ENCODE assay signal across 20 cellular contexts in genomic region chr15:75054172-75054897, GRCh38. TPM values are rescaled to one million over a fixed set of nuclear protein-coding genes. Genes with fewer than 3 reads are reported as not detected.
DNase-seq lines count a peak whose midpoint lies in the region; TF ChIP-seq lines count a peak whose summit lies in the region.
"Had no signal": no experiment of that assay in that cellular context is flagged by ENCODE, and none has a peak within 500 bp of the region (broad histone marks: within the 10 kb centered on the region; RNA-seq: fewer than 3 reads in every experiment).

No MANE protein-coding gene starts in this region.

- no TSS peak for BruUV-seq in PC-9 (replicated peaks; lab: Mats Ljungman, UMichigan)

- intact Hi-C loops in PC-9 (cut with micrococcal nuclease; ENCODE audit: unreplicated experiment): no loop called here

- H3F3A ChIP-seq in PC-9 (ENCODE audit: insufficient read depth, low read depth): peaks cover 49% of the 10 kb centered on the region; the same call in 1 of the 2 replicates

- POLR2A ChIA-PET in HEK293 (lab: Yijun Ruan, JAX) (interaction anchor here (1.0 kb wide), 1 partner anchor 20 kb away, joined by 3 read pairs; no protein-coding TSS in a partner anchor), PC-9 (lab: Charles Lee; ENCODE audit: unreplicated experiment) (interaction anchor here (0.5 kb wide), 1 partner anchor 18 kb away, joined by 5 read pairs; no protein-coding TSS in a partner anchor)

- H3K4me1 ChIP-seq in HEK293 (ENCODE audit: control insufficient read depth, insufficient read depth, low read length) (peaks cover 5% of the 10 kb centered on the region; the same call in 1 of the 2 replicates), PC-9 (replicated peaks; ENCODE audit: insufficient read depth) (peaks cover 34% of the 10 kb centered on the region), neutrophil (ENCODE audit: control insufficient read depth in 1 of 2, insufficient read depth in 1 of 2, low read depth in 1 of 2, low read length in 1 of 2) (peaks cover 8 to 17% of the 10 kb centered on the region in 2 experiments)
- H3K4me1 ChIP-seq: neural progenitor cell had no signal

- H3K4me3 ChIP-seq in HEK293 (ENCODE audit: low read depth, low read length) (no peak overlapping the region), PC-9 (no peak overlapping the region), fibroblast of the aortic adventitia (ENCODE audit: low read depth, low read length) (no peak overlapping the region), neutrophil (ENCODE audit: low read depth in 1 of 2, low read length in 1 of 2) (no peak overlapping the region)
- H3K4me3 ChIP-seq: gastroesophageal sphincter, neural progenitor cell had no signal

- H3K27me3 ChIP-seq in PC-9 (ENCODE audit: insufficient read depth, low read depth) (no peaks in the 10 kb centered on the region), neutrophil (no peaks in the 10 kb centered on the region)
- H3K27me3 ChIP-seq: BE2C, gastroesophageal sphincter, neural progenitor cell had no signal

- H3K9me3 ChIP-seq in HEK293 (ENCODE audit: control insufficient read depth, insufficient read depth, low read depth, low read length) (no peaks in the 10 kb centered on the region), PC-9 (ENCODE audit: insufficient read depth, low read depth) (no peaks in the 10 kb centered on the region), neutrophil (no peaks in the 10 kb centered on the region)
- H3K9me3 ChIP-seq: BE2C, gastroesophageal sphincter had no signal

- H3K79me2 ChIP-seq in PC-9 (ENCODE audit: low read depth): no peaks in the 10 kb centered on the region

- TF ChIP-seq CTCF in HEK293 (tag by site-specific recombination; IDR thresholded peaks at IDR 0.05): no peak
- no peak for TF ChIP-seq CTCF in PC-9 (conservative IDR thresholded peaks at IDR 0.05)
- no peak for TF ChIP-seq CTCF in fibroblast of the aortic adventitia (IDR thresholded peaks at IDR 0.05; ENCODE audit: insufficient read depth, low read length)
- no peak for TF ChIP-seq CTCF in neutrophil (IDR thresholded peaks at IDR 0.05)

- CTCF ChIA-PET in HEK293 (lab: Yijun Ruan, JAX) (interaction anchor here (0.7 to 1.9 kb wide), 6 partner anchors 8 to 254 kb away, joined by 3 to 5 read pairs (median 3); no protein-coding TSS in a partner anchor), PC-9 (lab: Charles Lee) (no interaction called here)

- DNase-seq in PC-9: peak in 1 of 2 experiments; percentile 62
- peak; percentile 49 for DNase-seq in fibroblast of the aortic adventitia (ENCODE audit: low read depth)
- no peak for DNase-seq in NOMO-1 treated with DMSO at 0.1 percent for 48 hours (lab: John Stamatoyannopoulos, UW; ENCODE audit: unreplicated experiment)
- DNase-seq in activated gamma-delta T cell treated with Interleukin-2 at 50 U/mL for 16 hours: no peak
- no peak for DNase-seq in HPDE6-E6E7 (ENCODE audit: extremely low spot score)
- DNase-seq: activated CD4-positive, alpha-beta T cell treated with anti-CD3 and anti-CD28 coated beads for 48 hours; activated CD8-positive, alpha-beta memory T cell treated with anti-CD3 and anti-CD28 coated beads, Interleukin-2, amount 10 ng/mL, durations not matched to agents 7 days and 5 days; BE2C; H7; Karpas-422; kidney glomerular epithelial cell; NCI-H1105; NCI-H510A treated with DMSO at 0.1 percent for 48 hours; stimulated activated CD4-positive, alpha-beta T cell treated with anti-CD3 and anti-CD28 coated beads, Interleukin-4, amount 100 ng/mL, for 4 hours; stimulated activated naive CD8-positive, alpha-beta T cell treated with anti-CD3 and anti-CD28 coated beads, Interleukin-15, amount 100 ng/mL, for 72 hours; SW 1271 had no signal

- no peaks in the 10 kb centered on the region for H4K20me1 ChIP-seq in PC-9 (ENCODE audit: insufficient read depth)

- peaks cover 0 to 9% of the 10 kb centered on the region in 2 experiments; a peak in 2 of 3 replicates for H3K36me3 ChIP-seq in HEK293 (ENCODE audit: control insufficient read depth in 2 of 2, insufficient read depth in 1 of 2, low read length in 2 of 2)
- H3K36me3 ChIP-seq in PC-9 (ENCODE audit: low read depth): 0 out of 2 replicates have a peak, but pooled peaks cover 5% of the 10 kb centered on the region
- H3K36me3 ChIP-seq in neutrophil: peaks cover 15% of the 10 kb centered on the region
- H3K36me3 ChIP-seq: BE2C, gastroesophageal sphincter, neural progenitor cell had no signal

- H3K9me2 ChIP-seq in PC-9 (ENCODE audit: insufficient read depth): no peaks in the 10 kb centered on the region

- H3K27ac ChIP-seq in HEK293 (ENCODE audit: extremely low read depth, low read depth, low read length): no peak overlapping the region
- H3K27ac ChIP-seq in PC-9: peak overlapping the region; percentile 20
- H3K27ac ChIP-seq in neutrophil: peak overlapping the region; percentile 58
- H3K27ac ChIP-seq: gastroesophageal sphincter had no signal

- peak overlapping the region; percentile 32; the same call in 1 of the 2 replicates for H3K4me2 ChIP-seq in PC-9
- H3K4me2 ChIP-seq: neural progenitor cell had no signal

- no peak overlapping the region for H2AFZ ChIP-seq in PC-9
- H2AFZ ChIP-seq: neural progenitor cell had no signal

TF ChIP-seq in HEK293, 187 proteins besides CTCF, POLR2A, EP300 and RAD21:
- TF ChIP-seq KLF1 (tag by site-specific recombination; IDR thresholded peaks at IDR 0.05) (no peak), ZNF18 (tag by site-specific recombination; IDR thresholded peaks at IDR 0.05) (no peak), ZNF335 (tag by site-specific recombination; conservative IDR thresholded peaks at IDR 0.05) (0 out of 2 replicates have a peak, but pooled peaks have one; percentile 25), ZNF626 (tag by site-specific recombination; IDR thresholded peaks at IDR 0.05) (no peak), SP7 (tag by site-specific recombination; IDR thresholded peaks at IDR 0.05) (peak; percentile 69), ZNF48 (tag by site-specific recombination; IDR thresholded peaks at IDR 0.05) (no peak)
- TF ChIP-seq, protein P1, sequence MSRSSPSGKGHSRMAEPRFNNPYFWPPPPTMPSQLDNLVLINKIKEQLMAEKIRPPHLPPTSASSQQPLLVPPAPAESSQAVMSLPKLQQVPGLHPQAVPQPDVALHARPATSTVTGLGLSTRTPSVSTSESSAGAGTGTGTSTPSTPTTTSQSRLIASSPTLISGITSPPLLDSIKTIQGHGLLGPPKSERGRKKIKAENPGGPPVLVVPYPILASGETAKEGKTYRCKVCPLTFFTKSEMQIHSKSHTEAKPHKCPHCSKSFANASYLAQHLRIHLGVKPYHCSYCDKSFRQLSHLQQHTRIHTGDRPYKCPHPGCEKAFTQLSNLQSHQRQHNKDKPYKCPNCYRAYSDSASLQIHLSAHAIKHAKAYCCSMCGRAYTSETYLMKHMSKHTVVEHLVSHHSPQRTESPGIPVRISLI (tag by site-specific recombination; IDR thresholded peaks at IDR 0.05): 0 out of 2 replicates have a peak, but pooled peaks have one; percentile 9

RNA-seq across cellular contexts. Expression of gene PPCDC, which starts 30.9 kb away (rescaled TPM):
- total RNA-seq in PC-9 (2021): 23.7 and 24.4 TPM in 2 replicates
- total RNA-seq in fibroblast of the aortic adventitia (ENCODE audit: low replicate concordance): 2.5 and 11.8 TPM in 2 replicates

RNA-seq across cellular contexts. Expression of gene SCAMP5, which starts 59.0 kb away (rescaled TPM):
- total RNA-seq in PC-9 (2021) (17.9 and 19.7 TPM in 2 replicates), fibroblast of the aortic adventitia (ENCODE audit: low replicate concordance) (1.1 and 2.2 TPM in 2 replicates)
